20 cellular contexts compared by ENCODE assay signal in the genomic region with DNA sequence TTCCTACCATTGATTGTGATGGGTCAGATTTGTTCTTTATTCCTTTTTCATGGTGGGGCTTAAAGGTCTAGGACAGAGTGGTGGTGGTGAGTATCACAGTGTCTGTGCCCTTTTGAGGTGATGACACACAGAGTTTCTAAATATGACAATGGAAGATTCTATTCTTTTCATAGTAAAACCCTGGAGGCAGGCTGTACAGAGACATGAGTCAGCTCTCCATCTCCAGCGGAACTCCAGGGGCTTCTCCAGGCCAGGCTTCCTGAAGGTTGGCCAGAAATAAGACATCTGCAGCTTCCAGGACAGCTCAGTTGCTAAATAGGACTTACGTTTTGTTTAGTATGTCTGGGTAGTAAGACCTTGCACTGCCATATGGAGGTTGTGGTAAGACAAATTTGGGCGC.
DNase-seq lines count a peak whose midpoint lies in the region; ATAC-seq and TF ChIP-seq lines count a peak whose summit lies in the region.
"Had no signal": no experiment of that assay in that cellular context is flagged by ENCODE, and none has a peak within 500 bp of the region (broad histone marks: within the 10 kb centered on the region; RNA-seq: fewer than 3 reads in every experiment).

No MANE protein-coding gene starts in this region.

- H3K4me1 ChIP-seq in smooth muscle cell (ENCODE audit: low read depth): no peaks in the 10 kb centered on the region
- H3K4me1 ChIP-seq: pancreas had no signal

- H3K36me3 ChIP-seq in smooth muscle cell (ENCODE audit: low read depth): no peaks in the 10 kb centered on the region
- H3K36me3 ChIP-seq: esophagus muscularis mucosa, pancreas had no signal

- intact Hi-C loops in Right ventricle myocardium inferior (cut with DNase I) (no loop called here), cardiac septum (cut with DNase I) (no loop called here)

- 36% methylated on average over 3 of the region's 3 CpGs for WGBS in smooth muscle cell (ENCODE audit: low lambda C conversion rate)

- DNase-seq in Right ventricle myocardium inferior (ENCODE audit: missing footprints) (no peak), cardiac septum (ENCODE audit: low spot score) (no peak), amniotic epithelial cell (ENCODE audit: low read depth) (peak; percentile 42), fibroblast of the aortic adventitia (ENCODE audit: low read depth) (peak; percentile 74), smooth muscle cell (lab: John Stamatoyannopoulos, UW; ENCODE audit: unreplicated experiment) (no peak)
- DNase-seq: activated CD4-positive, alpha-beta T cell treated with anti-CD3 and anti-CD28 coated beads for 4 hours; activated naive CD8-positive, alpha-beta T cell treated with anti-CD3 and anti-CD28 coated beads, Interleukin-2, amount 10 ng/mL, durations not matched to agents 7 days and 5 days; central memory CD4-positive, alpha-beta T cell; naive thymus-derived CD8-positive, alpha-beta T cell; NCI-H1092 treated with DMSO at 0.1 percent for 48 hours; NCI-H510A; pancreas; RPMI8226 had no signal

- H3F3A ChIP-seq in smooth muscle cell (ENCODE audit: low read depth): no peaks in the 10 kb centered on the region

- TF ChIP-seq CTCF in fibroblast of the aortic adventitia (IDR thresholded peaks at IDR 0.05; ENCODE audit: insufficient read depth, low read length): no peak
- TF ChIP-seq CTCF in smooth muscle cell (IDR thresholded peaks at IDR 0.05; ENCODE audit: borderline replicate concordance, insufficient read depth, poor library complexity, severe bottlenecking): no peak

- H3K79me2 ChIP-seq in smooth muscle cell (ENCODE audit: low read depth): no peaks in the 10 kb centered on the region
- H3K79me2 ChIP-seq: hepatocyte had no signal

- H4K20me1 ChIP-seq in smooth muscle cell (ENCODE audit: low read depth): no peaks in the 10 kb centered on the region

- H3K9me3 ChIP-seq in smooth muscle cell (replicated peaks; ENCODE audit: low read depth): no peaks in the 10 kb centered on the region
- H3K9me3 ChIP-seq: esophagus muscularis mucosa, pancreas had no signal

- no peak overlapping the region for H3K4me2 ChIP-seq in smooth muscle cell
- H3K4me2 ChIP-seq: hepatocyte, KMS-11 had no signal

- peak overlapping the region; percentile 65 for H3K27ac ChIP-seq in smooth muscle cell (ENCODE audit: low read depth)
- H3K27ac ChIP-seq: esophagus muscularis mucosa, hepatocyte, KMS-11, pancreas had no signal

- no peak overlapping the region for H3K4me3 ChIP-seq in fibroblast of the aortic adventitia (ENCODE audit: low read depth, low read length)
- H3K4me3 ChIP-seq in smooth muscle cell: no peak overlapping the region
- H3K4me3 ChIP-seq: esophagus muscularis mucosa, hepatocyte, lung, pancreas had no signal

- no peak overlapping the region for H2AFZ ChIP-seq in smooth muscle cell (ENCODE audit: low read depth)
- H2AFZ ChIP-seq: hepatocyte had no signal

- ATAC-seq in Right ventricle myocardium inferior (peak; percentile 53), GM18867 (IDR thresholded peaks at IDR 0.05; ENCODE audit: unreplicated experiment) (no peak), GM18907 (IDR thresholded peaks at IDR 0.05; ENCODE audit: unreplicated experiment) (no peak), GM19467 (IDR thresholded peaks at IDR 0.05; ENCODE audit: unreplicated experiment) (no peak)
- ATAC-seq: naive thymus-derived CD8-positive, alpha-beta T cell had no signal

- H3K27me3 ChIP-seq in smooth muscle cell (ENCODE audit: low read depth): no peaks in the 10 kb centered on the region
- H3K27me3 ChIP-seq: esophagus muscularis mucosa, hepatocyte, pancreas had no signal

- no peak overlapping the region for H3K9ac ChIP-seq in smooth muscle cell (ENCODE audit: low read depth)
- H3K9ac ChIP-seq: KMS-11 had no signal

Comparison
In these comparisons a context has a peak if more than half of its experiments do, and no peak if none do; other contexts are left out.
1. DNase-seq: peak in amniotic epithelial cell (single experiment) and fibroblast of the aortic adventitia (single experiment); none in Right ventricle myocardium inferior (single experiment), cardiac septum (single experiment) and smooth muscle cell (single experiment).